14 cellular contexts compared by ENCODE assay signal in the genomic region with DNA sequence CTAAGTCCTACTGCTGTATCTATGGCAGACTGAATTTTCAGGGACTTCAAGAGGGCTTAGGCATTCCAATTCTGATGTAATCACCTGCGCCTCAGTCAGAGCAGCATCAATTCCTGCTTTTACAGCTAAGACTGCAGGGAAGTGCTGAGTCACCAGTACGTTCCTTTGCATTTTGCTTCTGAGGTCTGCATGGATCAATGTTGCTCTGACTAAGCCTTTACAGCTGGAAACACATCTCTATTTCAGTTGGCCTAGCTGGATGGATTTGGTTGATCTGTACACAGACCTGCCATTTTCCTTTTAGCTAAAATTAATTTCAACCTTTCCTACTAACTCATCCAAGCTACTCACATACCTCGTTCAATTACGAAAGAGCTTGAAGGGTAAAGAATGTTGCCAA. TPM values are rescaled to one million over a fixed set of nuclear protein-coding genes. Genes with fewer than 3 reads are reported as not detected.
A peak's percentile ranks its signal among the peaks of the same experiment; 100 is the strongest.
DNase-seq lines count a peak whose midpoint lies in the region; ATAC-seq and FAIRE-seq lines count a peak whose summit lies in the region.
"Had no signal": no experiment of that assay in that cellular context is flagged by ENCODE, and none has a peak within 500 bp of the region (broad histone marks: within the 10 kb centered on the region; RNA-seq: fewer than 3 reads in every experiment).

No MANE protein-coding gene starts in this region.

- peaks cover 93% of the 10 kb centered on the region for H3K36me3 ChIP-seq in mesodermal cell (ENCODE audit: control insufficient read depth, insufficient read depth, low read length)

- no peaks in the 10 kb centered on the region for H3K9me3 ChIP-seq in mesodermal cell (ENCODE audit: control insufficient read depth, low read length)

- H3K4me3 ChIP-seq in mesodermal cell (ENCODE audit: extremely low read depth, insufficient read depth, low read length, poor library complexity, severe bottlenecking), result no peak overlapping the region

- ATAC-seq in HG02970 (IDR thresholded peaks at IDR 0.05; ENCODE audit: low FRiP score, unreplicated experiment) (no peak), HG03442 (IDR thresholded peaks at IDR 0.05; ENCODE audit: unreplicated experiment) (no peak)
- ATAC-seq: activated naive CD8-positive, alpha-beta T cell treated with anti-CD3 and anti-CD28 coated beads, Interleukin-2, amount 50 U/mL, for 24 hours; right cardiac atrium had no signal

- DNase-seq in GM03348 (ENCODE audit: low spot score) (peak; percentile 35), MV-4-11 (lab: John Stamatoyannopoulos, UW) (peak; percentile 76), dermis blood vessel endothelial cell (peak; percentile 37), frontal cortex (ENCODE audit: low spot score in 2 of 2) (no peak), UCSD-AML1 (lab: John Stamatoyannopoulos, UW; ENCODE audit: unreplicated experiment) (no peak)
- DNase-seq: activated CD4-positive, alpha-beta T cell treated with anti-CD3 and anti-CD28 coated beads, Interleukin-2, amount 10 ng/mL, durations not matched to agents 7 days and 5 days; activated naive CD8-positive, alpha-beta T cell treated with anti-CD3 and anti-CD28 coated beads, Interleukin-2, amount 50 U/mL, for 24 hours; NCI-H187 treated with DMSO at 0.1 percent for 48 hours; right cardiac atrium; SHP77 had no signal

- FAIRE-seq in frontal cortex (lab: Jason Lieb, UNC), result no peak
- FAIRE-seq: urothelium cell line had no signal

- peaks cover 15% of the 10 kb centered on the region for H3K4me1 ChIP-seq in mesodermal cell (ENCODE audit: control insufficient read depth, insufficient read depth, low read length, poor library complexity, severe bottlenecking)

- peak overlapping the region; percentile 13 for H3K27ac ChIP-seq in mesodermal cell (ENCODE audit: low read depth, low read length, severe bottlenecking)

- 78 to 80% methylated on average over 2 of the region's 4 CpGs for WGBS in mesodermal cell (ENCODE audit: insufficient coverage in 2 of 2), 2 experiments

RNA-seq across cellular contexts. Expression of gene ETV5, which starts 51.3 kb away (rescaled TPM):
- total RNA-seq in dermis blood vessel endothelial cell (14.1 and 38.6 TPM in 2 replicates), frontal cortex (25.7 TPM)
- 68.0 TPM for polyA plus RNA-seq in mesodermal cell (2013, experiment 1 of 2)
- 54.7 TPM for polyA plus RNA-seq in mesodermal cell (2013, experiment 2 of 2)

Comparison
In these comparisons a context has a peak if more than half of its experiments do, and no peak if none do; other contexts are left out.
1. DNase-seq: peak in GM03348 (single experiment), MV-4-11 (single experiment) and dermis blood vessel endothelial cell (single experiment); none in frontal cortex (0 of 2) and UCSD-AML1 (single experiment).